ENCODE assay signal across 34 cellular contexts in the genomic region with DNA sequence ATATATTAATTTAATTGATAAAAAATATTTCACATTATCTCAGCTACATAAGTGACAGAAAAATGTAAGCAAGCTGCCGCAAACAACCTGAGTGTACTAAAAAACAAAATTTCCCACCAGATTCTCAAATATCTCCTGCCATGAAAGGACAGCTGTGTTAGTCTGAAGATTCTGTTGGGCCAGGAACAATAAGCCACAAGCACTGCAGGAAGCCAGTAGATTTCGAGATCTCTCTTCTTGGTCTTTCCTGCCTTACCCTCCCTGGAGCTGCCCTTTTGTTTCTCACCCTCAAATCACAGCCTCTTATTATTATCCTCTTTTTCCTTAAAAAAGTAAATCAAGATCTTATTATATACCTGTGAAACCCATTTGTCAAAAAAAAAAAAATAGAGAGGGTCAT.
"Had no signal": no experiment of that assay in that cellular context is flagged by ENCODE, and none has a peak within 500 bp of the region (broad histone marks: within the 10 kb centered on the region; RNA-seq: fewer than 3 reads in every experiment).

No MANE protein-coding gene starts in this region.

- H3K36me3 ChIP-seq: adrenal gland, brain microvascular endothelial cell, esophagus squamous epithelium, gastroesophageal sphincter had no signal

- H3K27me3 ChIP-seq: adrenal gland, brain microvascular endothelial cell, esophagus squamous epithelium, gastroesophageal sphincter had no signal

- H3K27ac ChIP-seq: adrenal gland, brain microvascular endothelial cell, epithelial cell of prostate, esophagus squamous epithelium, gastroesophageal sphincter had no signal

- H3K36me3 Mint-ChIP-seq: activated CD4-positive, alpha-beta memory T cell treated with anti-CD3 and anti-CD28 coated beads for 36 hours; activated CD8-positive, alpha-beta memory T cell treated with anti-CD3 and anti-CD28 coated beads, Interleukin-2, amount 10 ng/mL, durations not matched to agents 7 days and 5 days; activated naive CD4-positive, alpha-beta T cell treated with anti-CD3 and anti-CD28 coated beads, Interleukin-2, amount 50 U/mL, for 24 hours; activated naive CD8-positive, alpha-beta T cell treated with anti-CD3 and anti-CD28 coated beads for 36 hours had no signal

- H3K27ac Mint-ChIP-seq: activated CD4-positive, alpha-beta memory T cell treated with anti-CD3 and anti-CD28 coated beads for 36 hours; activated CD4-positive, alpha-beta T cell treated with anti-CD3 and anti-CD28 coated beads for 36 hours; activated CD4-positive, alpha-beta T cell treated with anti-CD3 and anti-CD28 coated beads, Interleukin-2, amount 10 ng/mL, durations not matched to agents 24 days and 14 days; activated CD8-positive, alpha-beta memory T cell treated with anti-CD3 and anti-CD28 coated beads, Interleukin-2, amount 10 ng/mL, durations not matched to agents 7 days and 5 days; activated CD8-positive, alpha-beta T cell treated with anti-CD3 and anti-CD28 coated beads, Interleukin-2, amount 10 ng/mL, durations not matched to agents 7 days and 5 days; activated naive CD4-positive, alpha-beta T cell treated with anti-CD3 and anti-CD28 coated beads for 36 hours; activated naive CD4-positive, alpha-beta T cell treated with anti-CD3 and anti-CD28 coated beads, Interleukin-2, amount 50 U/mL, for 24 hours; activated naive CD8-positive, alpha-beta T cell treated with anti-CD3 and anti-CD28 coated beads for 36 hours; activated naive CD8-positive, alpha-beta T cell treated with anti-CD3 and anti-CD28 coated beads, Interleukin-2, amount 50 U/mL, for 24 hours; activated T-helper 1 cell treated with anti-CD3 and anti-CD28 coated beads, Interleukin-12 subunit alpha, Interleukin-12 subunit beta, Interleukin-2, Interleukin-4 antibody, amounts not matched to agents 30 ng/mL and 10 ng/mL and 1 ng/mL, durations not matched to agents 14 hours and 24 hours and 36 hours; activated T-helper 2 cell treated with anti-CD3 and anti-CD28 coated beads, Interferon-gamma antibody, Interleukin-2, Interleukin-4, amounts not matched to agents 10 μg/mL and 5 μg/mL and 100 μg/mL, durations not matched to agents 14 hours and 24 hours and 36 hours; effector memory CD8-positive, alpha-beta T cell; T-helper 17 cell; T-helper 2 cell treated with Interferon-gamma antibody and Interleukin-4, amounts not matched to agents 5 μg/mL and 100 μg/mL, for 36 hours had no signal

- H3K27me3 Mint-ChIP-seq: central memory CD8-positive, alpha-beta T cell; effector memory CD8-positive, alpha-beta T cell had no signal

- H3K9me3 ChIP-seq: adrenal gland had no signal

- H3K4me3 ChIP-seq: adrenal gland, esophagus squamous epithelium, gastroesophageal sphincter had no signal

- H3K9me3 Mint-ChIP-seq: activated CD4-positive, alpha-beta T cell treated with anti-CD3 and anti-CD28 coated beads, Interleukin-2, amount 10 ng/mL, durations not matched to agents 24 days and 14 days; activated naive CD4-positive, alpha-beta T cell treated with anti-CD3 and anti-CD28 coated beads, Interleukin-2, amount 50 U/mL, for 24 hours; activated naive CD8-positive, alpha-beta T cell treated with anti-CD3 and anti-CD28 coated beads, Interleukin-2, amount 50 U/mL, for 24 hours; activated T-helper 2 cell treated with anti-CD3 and anti-CD28 coated beads, Interferon-gamma antibody, Interleukin-2, Interleukin-4, amounts not matched to agents 10 μg/mL and 5 μg/mL and 100 μg/mL, durations not matched to agents 14 hours and 24 hours and 36 hours; T-helper 2 cell treated with Interferon-gamma antibody and Interleukin-4, amounts not matched to agents 5 μg/mL and 100 μg/mL, for 36 hours had no signal

- H3K4me1 Mint-ChIP-seq: activated CD4-positive, alpha-beta T cell treated with anti-CD3 and anti-CD28 coated beads for 36 hours; activated CD4-positive, alpha-beta T cell treated with anti-CD3 and anti-CD28 coated beads, Interleukin-2, amount 10 ng/mL, durations not matched to agents 24 days and 14 days; activated CD8-positive, alpha-beta memory T cell treated with anti-CD3 and anti-CD28 coated beads, Interleukin-2, amount 10 ng/mL, durations not matched to agents 7 days and 5 days; activated naive CD4-positive, alpha-beta T cell treated with anti-CD3 and anti-CD28 coated beads, Interleukin-2, amount 50 U/mL, for 24 hours; activated naive CD8-positive, alpha-beta T cell treated with anti-CD3 and anti-CD28 coated beads, Interleukin-2, amount 50 U/mL, for 24 hours; central memory CD8-positive, alpha-beta T cell; T-helper 17 cell had no signal

- DNase-seq: activated CD4-positive, alpha-beta memory T cell treated with anti-CD3 and anti-CD28 coated beads for 36 hours; activated CD4-positive, alpha-beta T cell treated with anti-CD3 and anti-CD28 coated beads for 36 hours; activated CD4-positive, alpha-beta T cell treated with anti-CD3 and anti-CD28 coated beads, Interleukin-2, amount 10 ng/mL, durations not matched to agents 24 days and 14 days; activated CD4-positive, CD25-positive, alpha-beta regulatory T cell; activated CD4-positive, CD25-positive, alpha-beta regulatory T cell treated with anti-CD3 and anti-CD28 coated beads, Interleukin-2, amount 50 U/mL, for 72 hours; activated CD8-positive, alpha-beta memory T cell treated with anti-CD3 and anti-CD28 coated beads, Interleukin-2, amount 10 ng/mL, durations not matched to agents 7 days and 5 days; activated CD8-positive, alpha-beta memory T cell treated with anti-CD3 and anti-CD28 coated beads, Interleukin-2, amount 50 U/mL, for 4 hours; activated CD8-positive, alpha-beta T cell treated with anti-CD3 and anti-CD28 coated beads, Interleukin-2, amount 10 ng/mL, durations not matched to agents 7 days and 5 days; activated effector memory CD4-positive, alpha-beta T cell treated with anti-CD3 and anti-CD28 coated beads, Interleukin-2, amount 50 U/mL, for 16 hours; activated naive CD4-positive, alpha-beta T cell treated with anti-CD3 and anti-CD28 coated beads for 36 hours; activated naive CD8-positive, alpha-beta T cell treated with anti-CD3 and anti-CD28 coated beads for 36 hours; activated naive CD8-positive, alpha-beta T cell treated with anti-CD3 and anti-CD28 coated beads, Interleukin-2, amount 50 U/mL, for 24 hours; activated T-cell treated with anti-CD3 and anti-CD28 coated beads, Interleukin-2, amount 50 U/mL, for 1 hour; activated T-cell treated with anti-CD3 and anti-CD28 coated beads, Interleukin-2, amount 50 U/mL, for 48 hours; adrenal gland; amygdala; aorta; brain microvascular endothelial cell; cortex of kidney; dermis blood vessel endothelial cell; effector CD4-positive, alpha-beta T cell; effector memory CD8-positive, alpha-beta T cell; esophagus squamous epithelium; foreskin melanocyte; T-helper 1 cell; T-helper 17 cell; T1000 had no signal

- H3K4me3 Mint-ChIP-seq: activated CD4-positive, alpha-beta memory T cell treated with anti-CD3 and anti-CD28 coated beads for 36 hours; activated CD4-positive, alpha-beta T cell treated with anti-CD3 and anti-CD28 coated beads for 36 hours; activated CD4-positive, alpha-beta T cell treated with anti-CD3 and anti-CD28 coated beads, Interleukin-2, amount 10 ng/mL, durations not matched to agents 24 days and 14 days; activated CD8-positive, alpha-beta memory T cell treated with anti-CD3 and anti-CD28 coated beads, Interleukin-2, amount 10 ng/mL, durations not matched to agents 7 days and 5 days; activated CD8-positive, alpha-beta T cell treated with anti-CD3 and anti-CD28 coated beads, Interleukin-2, amount 10 ng/mL, durations not matched to agents 7 days and 5 days; activated naive CD4-positive, alpha-beta T cell treated with anti-CD3 and anti-CD28 coated beads for 36 hours; activated naive CD4-positive, alpha-beta T cell treated with anti-CD3 and anti-CD28 coated beads, Interleukin-2, amount 50 U/mL, for 24 hours; activated naive CD8-positive, alpha-beta T cell treated with anti-CD3 and anti-CD28 coated beads for 36 hours; activated naive CD8-positive, alpha-beta T cell treated with anti-CD3 and anti-CD28 coated beads, Interleukin-2, amount 50 U/mL, for 24 hours; activated T-helper 1 cell treated with anti-CD3 and anti-CD28 coated beads, Interleukin-12 subunit alpha, Interleukin-12 subunit beta, Interleukin-2, Interleukin-4 antibody, amounts not matched to agents 30 ng/mL and 10 ng/mL and 1 ng/mL, durations not matched to agents 14 hours and 24 hours and 36 hours; central memory CD8-positive, alpha-beta T cell; effector memory CD8-positive, alpha-beta T cell; T-helper 17 cell; T-helper 2 cell treated with Interferon-gamma antibody and Interleukin-4, amounts not matched to agents 5 μg/mL and 100 μg/mL, for 36 hours had no signal

- ATAC-seq: activated CD4-positive, alpha-beta T cell treated with anti-CD3 and anti-CD28 coated beads for 36 hours; activated CD8-positive, alpha-beta memory T cell treated with anti-CD3 and anti-CD28 coated beads, Interleukin-2, amount 10 ng/mL, durations not matched to agents 7 days and 5 days; activated CD8-positive, alpha-beta T cell treated with anti-CD3 and anti-CD28 coated beads, Interleukin-2, amount 10 ng/mL, durations not matched to agents 7 days and 5 days; activated naive CD8-positive, alpha-beta T cell treated with anti-CD3 and anti-CD28 coated beads, Interleukin-2, amount 50 U/mL, for 24 hours; effector memory CD8-positive, alpha-beta T cell; gastroesophageal sphincter; T-helper 17 cell had no signal
